Comparison of ENCODE assay signal across 8 cellular contexts in genomic region chr4:174523003-174523693, GRCh38.
DNase-seq lines count a peak whose midpoint lies in the region; ATAC-seq and TF ChIP-seq lines count a peak whose summit lies in the region.

No MANE protein-coding gene starts in this region.

- H3K4me3 Mint-ChIP-seq in activated naive CD8-positive, alpha-beta T cell, result peak overlapping the region; percentile 89
- H3K4me3 Mint-ChIP-seq in stimulated activated effector memory CD8-positive, alpha-beta T cell treated with anti-CD3 and anti-CD28 coated beads, Interleukin-12 subunit alpha, Interleukin-12 subunit beta, amount 100 ng/mL, for 72 hours, result peak overlapping the region; percentile 78

- no peak overlapping the region for H3K27ac ChIP-seq in HL-60 (replicated peaks)

- H3K27ac Mint-ChIP-seq in activated naive CD8-positive, alpha-beta T cell, result no peak overlapping the region
- H3K27ac Mint-ChIP-seq in stimulated activated effector memory CD8-positive, alpha-beta T cell treated with anti-CD3 and anti-CD28 coated beads, Interleukin-12 subunit alpha, Interleukin-12 subunit beta, amount 100 ng/mL, for 72 hours, result peak overlapping the region; percentile 88

- intact Hi-C loops in posterior cingulate gyrus (cut with DNase I), result no loop called here

- no peak for DNase-seq in HL-60 (ENCODE audit: low read depth in 1 of 2, low spot score in 1 of 2)
- DNase-seq in stimulated activated effector memory CD8-positive, alpha-beta T cell treated with anti-CD3 and anti-CD28 coated beads, Interleukin-12 subunit alpha, Interleukin-12 subunit beta, amount 100 ng/mL, for 72 hours (ENCODE audit: low spot score in 2 of 2), result no peak
- DNase-seq in DMS153 (lab: John Stamatoyannopoulos, UW), result no peak
- DNase-seq in D341Med (ENCODE audit: low spot score), result no peak
- DNase-seq in posterior cingulate gyrus, result no peak

- H3K27me3 Mint-ChIP-seq in activated naive CD8-positive, alpha-beta T cell, result peaks cover 24% of the 10 kb centered on the region

- H3K36me3 Mint-ChIP-seq in activated naive CD8-positive, alpha-beta T cell, result no peaks in the 10 kb centered on the region
- no peaks in the 10 kb centered on the region for H3K36me3 Mint-ChIP-seq in stimulated activated effector memory CD8-positive, alpha-beta T cell treated with anti-CD3 and anti-CD28 coated beads, Interleukin-12 subunit alpha, Interleukin-12 subunit beta, amount 100 ng/mL, for 72 hours

- H3K9me3 Mint-ChIP-seq in activated naive CD8-positive, alpha-beta T cell (ENCODE audit: low read depth), result no peaks in the 10 kb centered on the region
- peaks cover 3% of the 10 kb centered on the region for H3K9me3 Mint-ChIP-seq in stimulated activated effector memory CD8-positive, alpha-beta T cell treated with anti-CD3 and anti-CD28 coated beads, Interleukin-12 subunit alpha, Interleukin-12 subunit beta, amount 100 ng/mL, for 72 hours

- TF ChIP-seq CTCF in HL-60 (IDR thresholded peaks at IDR 0.05; ENCODE audit: insufficient read depth, low read length), result no peak

- no peaks in the 10 kb centered on the region for H3K27me3 ChIP-seq in HL-60 (ENCODE audit: insufficient read depth, poor library complexity, severe bottlenecking)

- H3K4me1 Mint-ChIP-seq in activated naive CD8-positive, alpha-beta T cell (ENCODE audit: low read depth), result peaks cover 21% of the 10 kb centered on the region
- H3K4me1 Mint-ChIP-seq in stimulated activated effector memory CD8-positive, alpha-beta T cell treated with anti-CD3 and anti-CD28 coated beads, Interleukin-12 subunit alpha, Interleukin-12 subunit beta, amount 100 ng/mL, for 72 hours, result peaks cover 18% of the 10 kb centered on the region

- ATAC-seq in stimulated activated effector memory CD8-positive, alpha-beta T cell treated with anti-CD3 and anti-CD28 coated beads, Interleukin-12 subunit alpha, Interleukin-12 subunit beta, amount 100 ng/mL, for 72 hours, result peak; percentile 60
- ATAC-seq in GM19023 (IDR thresholded peaks at IDR 0.05; ENCODE audit: unreplicated experiment), result no peak

- H3K4me3 ChIP-seq in HL-60 (replicated peaks; ENCODE audit: insufficient read depth, low read length), result peak overlapping the region; percentile 54
- H3K4me3 ChIP-seq in iPS-11a (ENCODE audit: low read depth, low read length), result peak overlapping the region; percentile 62
